16 cellular contexts compared by ENCODE assay signal in the genomic region with DNA sequence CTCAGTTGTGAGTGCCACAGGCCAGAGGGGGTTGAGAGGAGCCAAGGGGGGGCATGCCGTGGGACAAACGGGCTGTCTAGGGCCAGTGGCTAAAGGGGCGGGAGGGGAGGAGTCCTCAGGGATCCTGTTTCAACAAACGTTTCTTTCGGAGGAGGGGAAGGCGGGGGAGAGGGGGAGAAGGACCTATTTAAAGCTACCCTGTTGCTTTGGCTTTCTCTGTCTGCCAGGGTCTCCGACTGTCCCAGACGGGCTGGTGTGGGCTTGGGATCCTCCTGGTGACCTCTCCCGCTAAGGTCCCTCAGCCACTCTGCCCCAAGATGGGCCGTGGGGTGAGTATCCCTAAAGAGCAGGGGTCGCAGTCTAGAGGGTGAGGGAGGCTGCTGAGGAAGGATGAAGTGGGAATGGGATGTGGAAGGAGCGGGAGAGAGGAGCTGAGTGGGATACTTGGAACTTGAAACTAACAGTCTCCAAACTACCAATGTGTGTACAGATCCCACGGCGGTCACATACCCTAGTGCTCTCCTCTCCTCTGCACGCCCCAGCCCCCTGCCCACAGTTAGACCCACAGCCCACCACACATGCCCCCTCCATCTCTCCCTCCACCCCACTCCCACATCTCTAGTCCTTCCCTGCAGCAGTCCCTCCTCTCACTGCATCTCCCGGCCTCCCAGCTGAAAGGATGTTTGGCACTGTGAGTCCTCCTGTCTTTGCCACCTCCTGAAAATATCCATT. TPM values are rescaled to one million over a fixed set of nuclear protein-coding genes. Genes with fewer than 3 reads are reported as not detected.
A peak's percentile ranks its signal among the peaks of the same experiment; 100 is the strongest.
DNase-seq lines count a peak whose midpoint lies in the region; ATAC-seq, FAIRE-seq and TF ChIP-seq lines count a peak whose summit lies in the region.
"Had no signal": no experiment of that assay in that cellular context is flagged by ENCODE, and none has a peak within 500 bp of the region (broad histone marks: within the 10 kb centered on the region; RNA-seq: fewer than 3 reads in every experiment).

TSS of gene ATP1A2 (plus strand) at position 215 of the 732 bp plus-strand sequence. CDS start at position 318, 103 bp downstream.

- peak within 1 kb of the TSS; percentile 76; the same call in 1 of the 2 replicates for H2BK5ac ChIP-seq in H1 (ENCODE audit: low read depth, low read length)

- DNase-seq in GM23338 (ENCODE audit: low spot score): peak; percentile 74
- DNase-seq in H1 (ENCODE audit: low read depth in 1 of 2, low spot score in 2 of 2): peak in 1 of 2 experiments; percentile 69
- no peak for DNase-seq in lower lobe of right lung
- DNase-seq in skeletal muscle cell (ENCODE audit: low read depth): no peak
- no peak for DNase-seq in GF-D8 (lab: John Stamatoyannopoulos, UW)
- DNase-seq in stimulated activated CD4-positive, alpha-beta T cell treated with anti-CD3 and anti-CD28 coated beads, Interleukin-2, amount 100 ng/mL, for 24 hours: no peak
- DNase-seq in ACHN: no peak
- no peak for DNase-seq in AG20443 (ENCODE audit: low spot score)
- DNase-seq: activated naive CD4-positive, alpha-beta T cell treated with anti-CD3 and anti-CD28 coated beads, Interleukin-2, amount 50 U/mL, for 16 hours; DMS79 treated with DMSO at 0.1 percent for 48 hours; effector memory CD8-positive, alpha-beta T cell; immature natural killer cell; NCI-H1417 treated with DMSO at 0.1 percent for 48 hours had no signal

- H2AFZ ChIP-seq in GM23338: peak within 1 kb of the TSS; percentile 90
- H2AFZ ChIP-seq in H1 (ENCODE audit: low read length): no peak within 1 kb of the TSS

- H4K8ac ChIP-seq in H1 (ENCODE audit: extremely low read depth, insufficient read depth, low read length): no peak within 1 kb of the TSS

- H3K23ac ChIP-seq in H1 (ENCODE audit: insufficient read length): no peak within 1 kb of the TSS

- peak within 1 kb of the TSS; percentile 93; the same call in 1 of the 2 replicates for H2BK12ac ChIP-seq in H1 (ENCODE audit: low read depth, low read length)

- H3K18ac ChIP-seq in H1 (ENCODE audit: extremely low read depth, low read length): peak within 1 kb of the TSS; percentile 89

- peak; percentile 60 for FAIRE-seq in H1 (lab: Jason Lieb, UNC)
- FAIRE-seq: GM18507 had no signal

- H3K27me3 Mint-ChIP-seq in GM23338 (ENCODE audit: insufficient read depth, low read depth, poor library complexity): peaks cover 17% of the 10 kb centered on the region

- no peak within 1 kb of the TSS for H2BK15ac ChIP-seq in H1 (ENCODE audit: low read length)

- H2BK120ac ChIP-seq in H1 (replicated peaks; ENCODE audit: low read depth, low read length): peak within 1 kb of the TSS; percentile 30

- peak within 1 kb of the TSS; percentile 34 for H3K56ac ChIP-seq in H1 (replicated peaks; ENCODE audit: insufficient read length, low read depth, low read length)

- no peaks in the 10 kb centered on the region for H3K79me1 ChIP-seq in H1 (ENCODE audit: low read depth, low read length)

- WGBS in H1 (ENCODE audit: extremely low coverage in 1 of 2, insufficient coverage in 1 of 2, insufficient read length in 1 of 2, insufficient replicate concordance in 2 of 2, low coverage in 1 of 2, low lambda C conversion rate in 2 of 2, missing lambda C conversion rate in 1 of 2), 2 experiments: 25% methylated on average over 13 of the region's 16 CpGs; no CpG with 5 or more reads in 1 of the 2 experiments

- H3K4me3 ChIP-seq in GM23338 (peak within 1 kb of the TSS; percentile 53), H1 (ENCODE audit: extremely low read depth in 1 of 4, insufficient read depth in 2 of 4, low read depth in 3 of 4, low read length in 4 of 4) (peak within 1 kb of the TSS; percentile 18 to 59 (median 32); a peak in 7 of 8 replicates), lower lobe of right lung (peak within 1 kb of the TSS; percentile 1), skeletal muscle cell (ENCODE audit: low read depth, low read length) (peak within 1 kb of the TSS; percentile 21)
- H3K4me3 ChIP-seq: SK-N-MC had no signal

- peaks cover 4% of the 10 kb centered on the region; the same call in 1 of the 2 replicates for H3K79me2 ChIP-seq in GM23338 (replicated peaks; ENCODE audit: insufficient read depth)
- H3K79me2 ChIP-seq in H1 (ENCODE audit: control insufficient read depth in 1 of 2, insufficient read depth in 2 of 2, low read length in 2 of 2): peaks cover 0 to 8% of the 10 kb centered on the region in 2 experiments; a peak in 1 of 4 replicates

- ATAC-seq in GM23338 (peak; percentile 77), lower lobe of right lung (peak in 1 of 2 donors; percentile 18)
- ATAC-seq: effector memory CD8-positive, alpha-beta T cell had no signal

- peak within 1 kb of the TSS; percentile 67; the same call in 1 of the 2 replicates for H2BK20ac ChIP-seq in H1 (ENCODE audit: low read length)

- H3K9me3 Mint-ChIP-seq in GM23338: no peaks in the 10 kb centered on the region
- H3K9me3 Mint-ChIP-seq: effector memory CD8-positive, alpha-beta T cell; immature natural killer cell had no signal

- peak within 1 kb of the TSS in 1 of 4 experiments; percentile 42; a peak in 3 of 7 replicates for H3K9ac ChIP-seq in H1 (replicated peaks in 1 of 4; ENCODE audit: extremely low read depth in 1 of 4, low read depth in 3 of 4, low read length in 3 of 4)

- H3K4me1 ChIP-seq in GM23338 (ENCODE audit: insufficient read depth): peaks cover 49% of the 10 kb centered on the region
- H3K4me1 ChIP-seq in H1 (replicated peaks in 1 of 4; ENCODE audit: control insufficient read depth in 3 of 4, insufficient read depth in 4 of 4, low read length in 3 of 4): peaks cover 15 to 45% (median 34%) of the 10 kb centered on the region in 4 experiments
- H3K4me1 ChIP-seq in lower lobe of right lung: no peaks in the 10 kb centered on the region

- peak within 1 kb of the TSS; percentile 23 for H4K5ac ChIP-seq in H1 (ENCODE audit: insufficient read length, low read depth, low read length)

- H3K27me3 ChIP-seq in GM23338 (ENCODE audit: insufficient read depth) (no peaks in the 10 kb centered on the region), H1 (replicated peaks in 1 of 4; ENCODE audit: control insufficient read depth in 3 of 4, extremely low read depth in 1 of 4, insufficient read depth in 3 of 4, low read length in 3 of 4) (no peaks in the 10 kb centered on the region; a peak in 1 of 7 replicates), lower lobe of right lung (ENCODE audit: low read depth) (peaks cover 5% of the 10 kb centered on the region)

- peak within 1 kb of the TSS; percentile 15 for H3K4ac ChIP-seq in H1 (replicated peaks; ENCODE audit: insufficient read length, low read depth, low read length)

- peak within 1 kb of the TSS; percentile 61; the same call in 1 of the 2 replicates for H2AK5ac ChIP-seq in H1 (ENCODE audit: low read depth, low read length)

- H3K36me3 ChIP-seq in GM23338 (ENCODE audit: insufficient read depth) (no peaks in the 10 kb centered on the region), H1 (ENCODE audit: control insufficient read depth in 2 of 4, insufficient read depth in 4 of 4, low read length in 3 of 4) (peaks cover 0 to 3% (median 0%) of the 10 kb centered on the region in 4 experiments; a peak in 1 of 8 replicates), lower lobe of right lung (no peaks in the 10 kb centered on the region)

- in situ Hi-C loops in ACHN (cut with HindIII; ENCODE audit: low pct_ligation_motif_present, low pct_unique_long_range_greater_than_20kb, low sequenced_read_pairs): no loop called here

- peaks cover 69% of the 10 kb centered on the region for H3K4me1 Mint-ChIP-seq in GM23338
- H3K4me1 Mint-ChIP-seq: immature natural killer cell had no signal

- TF ChIP-seq EP300 in H1 (IDR thresholded peaks at IDR 0.05; ENCODE audit: borderline replicate concordance in 1 of 2, low read depth in 2 of 2, low read length in 2 of 2): no peak

- no peaks in the 10 kb centered on the region for H4K20me1 ChIP-seq in GM23338 (replicated peaks; ENCODE audit: insufficient read depth)
- H4K20me1 ChIP-seq in H1 (replicated peaks in 1 of 2; ENCODE audit: control insufficient read depth in 1 of 2, insufficient read depth in 2 of 2, low read length in 2 of 2): no peaks in the 10 kb centered on the region

- no peaks in the 10 kb centered on the region for H3K9me2 ChIP-seq in GM23338 (ENCODE audit: insufficient read depth)

- H3F3A ChIP-seq in GM23338 (replicated peaks; ENCODE audit: low read depth): no peaks in the 10 kb centered on the region

- peak within 1 kb of the TSS; percentile 79 for H3K4me3 Mint-ChIP-seq in GM23338
- H3K4me3 Mint-ChIP-seq: effector memory CD8-positive, alpha-beta T cell; immature natural killer cell had no signal

- peaks cover 8% of the 10 kb centered on the region; the same call in 1 of the 2 replicates for H3K23me2 ChIP-seq in H1 (ENCODE audit: low read depth, low read length)

- POLR2A ChIA-PET in H1 (lab: Charles Lee; ENCODE audit: partially characterized antibody): interaction anchor here (0.6 to 3.8 kb wide), 19 partner anchors 9 to 169 kb away, joined by 3 to 31 read pairs (median 4); partner anchors contain the start of gene PEX19

- H3K36me3 Mint-ChIP-seq in GM23338 (ENCODE audit: low read depth): peaks cover 7% of the 10 kb centered on the region; the same call in 2 of the 3 replicates
- H3K36me3 Mint-ChIP-seq: immature natural killer cell had no signal

- H3K9me3 ChIP-seq in H1 (ENCODE audit: insufficient read depth in 2 of 2, low read depth in 1 of 2, low read length in 1 of 2): no peaks in the 10 kb centered on the region
- H3K9me3 ChIP-seq in lower lobe of right lung: no peaks in the 10 kb centered on the region

- peak in 1 of 2 experiments; percentile 52; a peak in 1 of 3 replicates for TF ChIP-seq POLR2A in H1 (IDR thresholded peaks at IDR 0.05; ENCODE audit: control extremely low read depth in 1 of 2, low read depth in 2 of 2, low read length in 2 of 2)

- intact Hi-C loops in lower lobe of right lung (cut with DNase I): no loop called here

- no peak within 1 kb of the TSS; the same call in 1 of the 2 replicates for H3K27ac Mint-ChIP-seq in GM23338
- H3K27ac Mint-ChIP-seq: effector memory CD8-positive, alpha-beta T cell; immature natural killer cell had no signal

- TF ChIP-seq CTCF in GM23338 (conservative IDR thresholded peaks at IDR 0.05; ENCODE audit: low read depth in 2 of 2) (no peak), H1 (IDR thresholded peaks at IDR 0.05; ENCODE audit: control extremely low read depth in 1 of 3, insufficient read depth in 1 of 3, low read depth in 1 of 3, low read length in 3 of 3) (no peak), lower lobe of right lung (IDR thresholded peaks at IDR 0.05) (no peak)

- peak within 1 kb of the TSS; percentile 1 for H4K91ac ChIP-seq in H1 (replicated peaks; ENCODE audit: insufficient read length, low read length)

- H3K27ac ChIP-seq in GM23338 (ENCODE audit: low read depth): no peak within 1 kb of the TSS
- no peak within 1 kb of the TSS for H3K27ac ChIP-seq in H1 (ENCODE audit: low read depth, low read length)
- no peak within 1 kb of the TSS for H3K27ac ChIP-seq in lower lobe of right lung
- H3K27ac ChIP-seq: SK-N-MC had no signal

- CTCF ChIA-PET in H1 (lab: Charles Lee; ENCODE audit: partially characterized antibody): interaction anchor here (1.2 to 18.1 kb wide), 9 partner anchors 10 to 136 kb away, joined by 3 to 256 read pairs (median 12); no protein-coding TSS in a partner anchor

- H3K4me2 ChIP-seq in GM23338: peak within 1 kb of the TSS; percentile 82
- H3K4me2 ChIP-seq in H1 (ENCODE audit: insufficient read depth in 1 of 2, low read depth in 2 of 2, low read length in 2 of 2): peak within 1 kb of the TSS; percentile 70 to 89

- H3K14ac ChIP-seq in H1 (ENCODE audit: insufficient read length): no peak within 1 kb of the TSS

- TF ChIP-seq RAD21 in H1 (IDR thresholded peaks at IDR 0.05 in 1 of 2, conservative IDR thresholded peaks at IDR 0.05 in 1 of 2; ENCODE audit: low read depth in 2 of 2, low read length in 2 of 2): no peak

RNA-seq across cellular contexts. Expression of gene ATP1A2, which starts in this region (rescaled TPM):
- total RNA-seq in GM23338 (2014; rRNA removed; shearing (Covaris generic)): 17.7 and 18.3 TPM in 2 replicates
- polyA plus RNA-seq in GM23338 (2016; fragmentation: Nextera tagmentation; extraction: Ambion mirVana) (4.9 and 5.2 TPM in 2 replicates), H1 (2011; rRNA removed) (40.8 and 54.2 TPM in 2 replicates)
- total RNA-seq in H1 (2021; fragmentation: NEBNext Ultra II Directional; extraction: Animal tissue kit (Norgen Biotek cat#: 25700)): 34.8 and 39.7 TPM in 2 replicates
- 60.3 TPM for polyA plus RNA-seq in H1 (2011; cell fraction: cytosol; rRNA removed)
- polyA plus RNA-seq in H1 (2011; cell fraction: nucleus; rRNA removed): 193 TPM
- 41.3 to 57.9 TPM (median 44.4 TPM) in 4 replicates for polyA plus RNA-seq in H1 (2012, experiment 1 of 2)
- polyA plus RNA-seq in H1 (2012, experiment 2 of 2): 14.0 TPM
- 23.7 TPM for polyA plus RNA-seq in H1 (2013, experiment 1 of 2)
- 22.3 TPM for polyA plus RNA-seq in H1 (2013, experiment 2 of 2)
- polyA minus RNA-seq in H1 (2011; rRNA and poly(A)+ RNA removed): 103 and 110 TPM in 2 replicates
- 45.0 TPM for polyA minus RNA-seq in H1 (2011; cell fraction: cytosol; rRNA and poly(A)+ RNA removed)
- polyA minus RNA-seq in H1 (2011; cell fraction: nucleus; rRNA and poly(A)+ RNA removed): 77.4 TPM
- 4.5 TPM for total RNA-seq in lower lobe of right lung
- total RNA-seq: HT-29 had no signal
- polyA plus RNA-seq: immature natural killer cell had no signal

Comparison
In these comparisons a context has a peak if more than half of its experiments do, and no peak if none do; other contexts are left out.
1. H3K4me3 ChIP-seq: peak in every context shown above with its lines; median percentile 53 in GM23338; 32 in H1; 21 in skeletal muscle cell; 1 in lower lobe of right lung.